ENCODE assay signal across 8 cellular contexts in genomic region chr5:1004598-1005361, GRCh38. TPM values are rescaled to one million over a fixed set of nuclear protein-coding genes. Genes with fewer than 3 reads are reported as not detected.
DNase-seq lines count a peak whose midpoint lies in the region; ATAC-seq and TF ChIP-seq lines count a peak whose summit lies in the region.

No MANE protein-coding gene starts in this region.

- no peak overlapping the region for H3K27ac Mint-ChIP-seq in neural progenitor cell

- TF ChIP-seq CTCF in GM12872 (IDR thresholded peaks at IDR 0.05; ENCODE audit: insufficient read depth, low read depth, low read length) (peak; percentile 32; the same call in 2 of the 3 replicates), foreskin keratinocyte (conservative IDR thresholded peaks at IDR 0.05) (no peak), neural progenitor cell (IDR thresholded peaks at IDR 0.05) (peak; percentile 50)

- H3K27me3 Mint-ChIP-seq in neural progenitor cell (ENCODE audit: insufficient read depth, low read depth): peaks cover 27% of the 10 kb centered on the region

- peak overlapping the region; percentile 81 for H3K4me3 Mint-ChIP-seq in neural progenitor cell

- H3F3A ChIP-seq in neural progenitor cell (ENCODE audit: low read depth): peaks cover under 1% of the 10 kb centered on the region

- H3K27ac ChIP-seq in foreskin keratinocyte (no peak overlapping the region), neural progenitor cell (no peak overlapping the region)

- H3K36me3 ChIP-seq in neural progenitor cell: no peaks in the 10 kb centered on the region

- DNase-seq in NCI-H748 (lab: John Stamatoyannopoulos, UW; ENCODE audit: unreplicated experiment) (peak; percentile 86), foreskin keratinocyte (no peak), neural progenitor cell (ENCODE audit: low spot score) (peak; percentile 80), SHP77 (lab: John Stamatoyannopoulos, UW) (no peak), GOT3 (lab: John Stamatoyannopoulos, UW) (no peak)
- DNase-seq in activated effector memory CD4-positive, alpha-beta T cell treated with Interleukin-2 at 50 U/mL for 16 hours: peak; percentile 34

- H3K9me3 ChIP-seq in neural progenitor cell (ENCODE audit: low read depth): no peaks in the 10 kb centered on the region

- H3K9me3 Mint-ChIP-seq in neural progenitor cell: no peaks in the 10 kb centered on the region

- peak overlapping the region; percentile 56 for H3K4me3 ChIP-seq in neural progenitor cell

- H2AFZ ChIP-seq in neural progenitor cell (replicated peaks): peak overlapping the region; percentile 82

- H3K27me3 ChIP-seq in foreskin keratinocyte (peaks cover 94% of the 10 kb centered on the region), neural progenitor cell (peaks cover 88% of the 10 kb centered on the region)

- no peaks in the 10 kb centered on the region for H3K79me2 ChIP-seq in neural progenitor cell (ENCODE audit: low read depth)

- H3K4me2 ChIP-seq in neural progenitor cell: peak overlapping the region; percentile 87

- no peaks in the 10 kb centered on the region for H3K4me1 ChIP-seq in foreskin keratinocyte
- peaks cover 8% of the 10 kb centered on the region for H3K4me1 ChIP-seq in neural progenitor cell

- ATAC-seq in foreskin keratinocyte (peak; percentile 3), GM21576 (IDR thresholded peaks at IDR 0.05; ENCODE audit: unreplicated experiment) (no peak)

- H3K9ac ChIP-seq in neural progenitor cell: no peak overlapping the region

- peaks cover 5% of the 10 kb centered on the region for H4K20me1 ChIP-seq in neural progenitor cell (ENCODE audit: low read depth)

- H3K36me3 Mint-ChIP-seq in neural progenitor cell: peaks cover 1% of the 10 kb centered on the region

- peaks cover 21% of the 10 kb centered on the region for H3K4me1 Mint-ChIP-seq in neural progenitor cell

RNA-seq across cellular contexts. Expression of gene NKD2, which starts 3.8 kb away (rescaled TPM):
- 0.11 TPM in 1 of 2 replicates, not detected in the other for total RNA-seq in foreskin keratinocyte
- polyA plus RNA-seq in foreskin keratinocyte: not detected in 2 replicates
- total RNA-seq in neural progenitor cell (ENCODE audit: low replicate concordance): 1.3 and 3.2 TPM in 2 replicates

Comparison
In these comparisons a context has a peak if more than half of its experiments do, and no peak if none do; other contexts are left out.
1. DNase-seq: peak in NCI-H748 (single experiment), activated effector memory CD4-positive, alpha-beta T cell treated with Interleukin-2 at 50 U/mL for 16 hours (single experiment) and neural progenitor cell (single experiment); none in foreskin keratinocyte (0 of 2), SHP77 (0 of 2) and GOT3 (single experiment).